In genomic region chr2:174605687-174606086, GRCh38 we compare ENCODE assay signal across 8 cellular contexts. TPM values are rescaled to one million over a fixed set of nuclear protein-coding genes. Genes with fewer than 3 reads are reported as not detected.
DNase-seq lines count a peak whose midpoint lies in the region; ATAC-seq and TF ChIP-seq lines count a peak whose summit lies in the region.

No MANE protein-coding gene starts in this region.

- no peak overlapping the region for H3K4me2 ChIP-seq in H9 (ENCODE audit: insufficient read depth, insufficient read length, low read length)

- no peak overlapping the region for H2BK5ac ChIP-seq in H9 (ENCODE audit: insufficient read length, low read length)

- DNase-seq in AML-193 (lab: John Stamatoyannopoulos, UW) (peak; percentile 50 to 72), H9 (no peak), immature natural killer cell (no peak), NCI-H1436 (lab: John Stamatoyannopoulos, UW) (no peak), NCI-H2227 (lab: John Stamatoyannopoulos, UW; ENCODE audit: unreplicated experiment) (no peak), LoVo (ENCODE audit: low spot score) (no peak)

- H3K14ac ChIP-seq in H9 (ENCODE audit: insufficient read depth, low read length): no peak overlapping the region

- H3T11ph ChIP-seq in H9 (ENCODE audit: low read length): no peak overlapping the region

- H4K8ac ChIP-seq in H9 (replicated peaks; ENCODE audit: insufficient read length, low read depth, low read length): no peak overlapping the region

- H2BK12ac ChIP-seq in H9 (ENCODE audit: insufficient read length, low read depth, low read length): no peak overlapping the region

- no peak overlapping the region for H2BK20ac ChIP-seq in H9 (ENCODE audit: low read depth, low read length, poor library complexity, severe bottlenecking)

- H4K5ac ChIP-seq in H9 (ENCODE audit: insufficient read length, low read depth, low read length): no peak overlapping the region

- H3K23ac ChIP-seq in H9 (ENCODE audit: insufficient read length, low read depth, low read length): no peak overlapping the region

- H3K27me3 Mint-ChIP-seq in H9 (ENCODE audit: low read depth) (no peaks in the 10 kb centered on the region), immature natural killer cell (ENCODE audit: low read depth in 3 of 3) (peaks cover 0 to 4% (median under 1%) of the 10 kb centered on the region in 3 donors)

- no peak overlapping the region for H3K4ac ChIP-seq in H9 (ENCODE audit: low read depth, low read length)

- no peaks in the 10 kb centered on the region for H3K9me3 ChIP-seq in H9 (ENCODE audit: control insufficient read depth, low read depth, low read length)

- H3K9ac ChIP-seq in H9 (ENCODE audit: extremely low read depth, insufficient read length, low read length): no peak overlapping the region

- no peak overlapping the region for H2AFZ ChIP-seq in H9 (ENCODE audit: low read length)

- no peak overlapping the region for H2BK120ac ChIP-seq in H9 (ENCODE audit: low read depth, low read length, poor library complexity, severe bottlenecking)

- H3K23me2 ChIP-seq in H9 (ENCODE audit: insufficient read length, low read depth, low read length, poor library complexity, severe bottlenecking): no peaks in the 10 kb centered on the region

- no peaks in the 10 kb centered on the region for H3K79me2 ChIP-seq in H9 (ENCODE audit: insufficient read depth, low read length)

- H3K36me3 Mint-ChIP-seq in H9 (ENCODE audit: insufficient read depth in 1 of 3, low read depth in 3 of 3): no peaks in the 10 kb centered on the region
- H3K36me3 Mint-ChIP-seq in immature natural killer cell: peaks cover 0 to 14% (median 3%) of the 10 kb centered on the region in 3 donors

- H3K56ac ChIP-seq in H9 (ENCODE audit: insufficient read length, low read depth, low read length): no peak overlapping the region

- no peaks in the 10 kb centered on the region for H3K79me1 ChIP-seq in H9 (ENCODE audit: insufficient read depth, low read depth, low read length, poor library complexity, severe bottlenecking)

- H3K4me1 ChIP-seq in H9 (ENCODE audit: insufficient read depth, low read length): no peaks in the 10 kb centered on the region

- H3K27ac Mint-ChIP-seq in H9 (no peak overlapping the region), immature natural killer cell (peak overlapping the region; percentile 18 to 88 (median 80))

- H3K27ac ChIP-seq in H9 (ENCODE audit: insufficient read length, low read depth, low read length) (no peak overlapping the region), VCaP (no peak overlapping the region)

- H3K9me3 Mint-ChIP-seq in H9 (no peaks in the 10 kb centered on the region), immature natural killer cell (no peaks in the 10 kb centered on the region)

- H2AK5ac ChIP-seq in H9 (ENCODE audit: insufficient read length, low read length): no peak overlapping the region

- H4K20me1 ChIP-seq in H9 (ENCODE audit: control insufficient read depth, insufficient read depth, insufficient read length): no peaks in the 10 kb centered on the region

- ATAC-seq in GM18861 (IDR thresholded peaks at IDR 0.05; ENCODE audit: unreplicated experiment): no peak

- H3K27me3 ChIP-seq in H9 (ENCODE audit: insufficient read depth, low read length): no peaks in the 10 kb centered on the region

- no peak overlapping the region for H2BK15ac ChIP-seq in H9 (ENCODE audit: low read depth, low read length)

- H3K4me1 Mint-ChIP-seq in H9 (0 out of 4 replicates have a peak, but pooled peaks cover 0 to 2% of the 10 kb centered on the region in 2 experiments), immature natural killer cell (peaks cover 63 to 82% of the 10 kb centered on the region in 2 donors)

- no peak overlapping the region for H4K91ac ChIP-seq in H9 (ENCODE audit: insufficient read length, low read depth, low read length)

- H3K4me3 Mint-ChIP-seq in H9: no peak overlapping the region
- no peak overlapping the region for H3K4me3 Mint-ChIP-seq in immature natural killer cell

- H3K18ac ChIP-seq in H9 (ENCODE audit: insufficient read length, low read depth, low read length): no peak overlapping the region

- TF ChIP-seq CTCF in H9 (conservative IDR thresholded peaks at IDR 0.05) (peak; percentile 53), VCaP (conservative IDR thresholded peaks at IDR 0.05) (peak; percentile 67)

RNA-seq across cellular contexts. Expression of gene WIPF1, which starts 8.1 kb away (rescaled TPM):
- 5.1 and 6.2 TPM in 2 replicates for total RNA-seq in H9 (2021)
- 100 to 1,000 TPM in 2 of 3 donors, 10 to 100 TPM in 1; 93.7 to 252 (median 131) TPM for polyA plus RNA-seq in immature natural killer cell

Comparison
In these comparisons a context has a peak if more than half of its experiments do, and no peak if none do; other contexts are left out.
1. DNase-seq: peak in AML-193 (2 of 2); none in H9 (single experiment), immature natural killer cell (0 of 3), NCI-H1436 (single experiment), NCI-H2227 (single experiment) and LoVo (single experiment).
2. H3K27ac Mint-ChIP-seq: peak in immature natural killer cell (6 of 6); none in H9 (0 of 3).